1 cellular context compared by ENCODE assay signal in the genomic region with DNA sequence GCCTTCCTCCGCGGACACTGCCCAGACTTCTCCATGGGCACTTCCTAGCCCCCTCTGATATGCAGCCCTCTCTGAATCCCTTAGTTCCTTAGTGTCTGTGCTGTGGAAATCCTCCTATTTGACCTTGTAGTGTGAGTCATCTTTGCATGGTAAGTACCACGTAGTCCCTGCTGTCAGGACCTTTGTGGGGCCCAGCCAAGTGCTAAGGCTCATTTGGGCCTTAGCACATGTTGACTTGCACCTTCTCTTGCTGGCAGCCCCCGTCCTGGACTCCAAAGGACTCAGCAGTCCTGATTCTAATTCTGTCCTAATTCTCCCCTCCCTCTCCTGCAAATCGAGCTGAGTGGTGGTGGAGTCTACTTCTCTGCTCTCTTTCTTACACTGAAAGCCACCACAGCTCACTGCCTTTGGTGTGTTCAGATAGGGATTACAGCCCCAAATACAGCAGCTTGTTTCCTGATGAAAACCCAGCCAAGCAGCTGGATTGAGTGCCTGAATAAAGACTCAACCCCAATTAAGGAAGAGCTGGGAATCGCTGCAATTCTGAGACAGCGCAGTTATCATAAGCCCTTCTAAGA.
TF ChIP-seq lines count a peak whose summit lies in the region.

No MANE protein-coding gene starts in this region.

TF ChIP-seq in endothelial cell of umbilical vein, 7 proteins besides CTCF, POLR2A, EP300 and RAD21 (continued from another document):
- TF ChIP-seq EZH2 (IDR thresholded peaks at IDR 0.05; ENCODE audit: borderline replicate concordance, low read depth, low read length, severe bottlenecking), result no peak
- no peak for TF ChIP-seq GATA2 (IDR thresholded peaks at IDR 0.05; ENCODE audit: insufficient read depth, insufficient read length, low read depth, low read length)
- no peak for TF ChIP-seq POLR2AphosphoS5 (IDR thresholded peaks at IDR 0.05; ENCODE audit: insufficient read depth, low read depth, low read length)
- TF ChIP-seq, protein P1, sequence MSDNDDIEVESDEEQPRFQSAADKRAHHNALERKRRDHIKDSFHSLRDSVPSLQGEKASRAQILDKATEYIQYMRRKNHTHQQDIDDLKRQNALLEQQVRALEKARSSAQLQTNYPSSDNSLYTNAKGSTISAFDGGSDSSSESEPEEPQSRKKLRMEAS (IDR thresholded peaks at IDR 0.05; ENCODE audit: insufficient read depth, insufficient read length), result no peak
- TF ChIP-seq MYC (IDR thresholded peaks at IDR 0.05; ENCODE audit: low read depth, low read length), result no peak
- no peak for TF ChIP-seq JUN (IDR thresholded peaks at IDR 0.05; ENCODE audit: borderline replicate concordance, insufficient read depth, insufficient read length, low read depth)
TF ChIP-seq in endothelial cell of umbilical vein: peak in this region for 0.
